1 cellular context compared by ENCODE assay signal in the genomic region with DNA sequence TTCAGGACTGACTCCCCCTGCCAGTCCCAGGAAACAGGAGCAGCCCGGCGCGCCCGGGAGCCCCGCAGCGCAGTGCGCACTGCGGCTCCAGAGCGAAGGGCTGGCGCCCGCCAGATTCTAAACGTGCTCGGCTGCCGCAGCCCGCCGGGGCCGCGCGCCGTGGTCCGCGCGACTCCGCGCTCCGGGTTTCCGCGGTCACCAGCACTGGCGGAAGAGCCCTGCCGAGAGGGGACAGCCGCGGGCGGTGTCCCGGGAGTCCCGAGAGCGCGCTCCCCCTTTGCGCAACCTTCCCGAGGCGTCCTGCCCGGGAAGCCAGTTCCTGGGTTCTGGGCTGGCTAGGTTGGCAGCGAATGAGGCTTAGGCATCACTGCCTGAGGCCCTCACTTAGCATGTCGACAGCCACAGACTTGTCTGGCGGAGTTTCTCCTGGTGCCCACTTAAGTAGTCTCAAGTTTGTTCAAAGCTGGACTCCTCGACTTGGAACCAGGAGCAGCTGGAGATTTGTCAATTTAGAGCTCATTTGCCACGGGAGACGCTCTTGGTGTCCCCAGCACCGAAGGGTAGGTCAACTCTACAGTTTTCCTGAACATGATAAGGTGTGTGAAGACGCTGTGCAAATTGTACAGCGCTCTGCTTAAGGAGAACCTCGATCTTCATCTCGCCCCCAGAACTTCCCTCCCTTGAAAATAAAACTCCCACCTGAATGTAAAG.
TF ChIP-seq lines count a peak whose summit lies in the region.

No MANE protein-coding gene starts in this region.

TF ChIP-seq in H1, 55 proteins besides CTCF, POLR2A, EP300 and RAD21:
- TF ChIP-seq SP2 (IDR thresholded peaks at IDR 0.05; ENCODE audit: low read length) (no peak), EGR1 (IDR thresholded peaks at IDR 0.05; ENCODE audit: borderline replicate concordance, low read depth, low read length) (peak; percentile 62; the same call in 1 of the 2 replicates), CREB1 (IDR thresholded peaks at IDR 0.05) (no peak), TEAD4 (IDR thresholded peaks at IDR 0.05; ENCODE audit: low read depth, low read length) (0 out of 2 replicates have a peak, but pooled peaks have one; percentile 3), SIX5 (IDR thresholded peaks at IDR 0.05; ENCODE audit: low read depth, low read length) (no peak), E2F6 (IDR thresholded peaks at IDR 0.05) (peak; percentile 82), ASH2L (IDR thresholded peaks at IDR 0.05; ENCODE audit: low read length) (peak; percentile 79), TAF7 (optimal IDR thresholded peaks at IDR 0.05; ENCODE audit: borderline replicate concordance, low read depth, low read length) (peak; percentile 75), RBBP5 (IDR thresholded peaks at IDR 0.05; ENCODE audit: borderline replicate concordance, low read depth, low read length) (peak; percentile 81; the same call in 1 of the 2 replicates), YY1 (IDR thresholded peaks at IDR 0.05; ENCODE audit: low read depth, low read length) (peak; percentile 71; the same call in 1 of the 2 replicates), ATF3 (IDR thresholded peaks at IDR 0.05; ENCODE audit: insufficient read depth, low read depth, low read length) (no peak), MAFK (IDR thresholded peaks at IDR 0.05; ENCODE audit: low read depth, low read length) (no peak), CTBP2 (IDR thresholded peaks at IDR 0.05; ENCODE audit: borderline replicate concordance, insufficient read depth, insufficient read length, low read length) (peak; percentile 30), TAF1 (IDR thresholded peaks at IDR 0.05; ENCODE audit: low read depth, low read length) (peak; percentile 70), BACH1 (IDR thresholded peaks at IDR 0.05; ENCODE audit: low read length) (peak; percentile 28; the same call in 1 of the 2 replicates), CBX5 (IDR thresholded peaks at IDR 0.05; ENCODE audit: low read depth, low read length) (no peak), TBP (IDR thresholded peaks at IDR 0.05; ENCODE audit: low read depth, low read length) (peak; percentile 48; the same call in 1 of the 2 replicates), POU5F1 (IDR thresholded peaks at IDR 0.05; ENCODE audit: low read depth, low read length) (0 out of 2 replicates have a peak, but pooled peaks have one; percentile 25), KDM1A (IDR thresholded peaks at IDR 0.05; ENCODE audit: borderline replicate concordance, low read length) (no peak), CHD2 (IDR thresholded peaks at IDR 0.05; ENCODE audit: low read length) (peak; percentile 57; the same call in 1 of the 2 replicates), SP1 (IDR thresholded peaks at IDR 0.05; ENCODE audit: low read depth, low read length) (peak; percentile 91), FOSL1 (IDR thresholded peaks at IDR 0.05; ENCODE audit: insufficient read depth, low read depth, low read length) (no peak), GTF2F1 (IDR thresholded peaks at IDR 0.05; ENCODE audit: borderline replicate concordance, low read depth, low read length) (no peak), EZH2 (IDR thresholded peaks at IDR 0.05; ENCODE audit: low read depth, low read length, severe bottlenecking) (no peak), CHD1 (IDR thresholded peaks at IDR 0.05; ENCODE audit: low read depth, low read length) (no peak), SAP30 (IDR thresholded peaks at IDR 0.05; ENCODE audit: insufficient read depth, insufficient replicate concordance, low read length) (no peak), CEBPB (IDR thresholded peaks at IDR 0.05; ENCODE audit: low read depth, low read length) (peak; percentile 86), SIN3A (conservative IDR thresholded peaks at IDR 0.05 in 1 of 2, IDR thresholded peaks at IDR 0.05 in 1 of 2; ENCODE audit: low read depth in 1 of 2, low read length in 2 of 2) (peak in 1 of 2 experiments; percentile 2; a peak in 1 of 4 replicates), KDM4A (IDR thresholded peaks at IDR 0.05; ENCODE audit: low read depth, low read length, severe bottlenecking) (peak; percentile 27), HDAC2 (IDR thresholded peaks at IDR 0.05; ENCODE audit: borderline replicate concordance in 1 of 2, low read depth in 2 of 2, low read length in 2 of 2) (peak; percentile 66 to 77; a peak in 1 of 4 replicates)
- TF ChIP-seq, protein P1, sequence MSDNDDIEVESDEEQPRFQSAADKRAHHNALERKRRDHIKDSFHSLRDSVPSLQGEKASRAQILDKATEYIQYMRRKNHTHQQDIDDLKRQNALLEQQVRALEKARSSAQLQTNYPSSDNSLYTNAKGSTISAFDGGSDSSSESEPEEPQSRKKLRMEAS (IDR thresholded peaks at IDR 0.05) = peak; percentile 83
- TF ChIP-seq, protein P2, sequence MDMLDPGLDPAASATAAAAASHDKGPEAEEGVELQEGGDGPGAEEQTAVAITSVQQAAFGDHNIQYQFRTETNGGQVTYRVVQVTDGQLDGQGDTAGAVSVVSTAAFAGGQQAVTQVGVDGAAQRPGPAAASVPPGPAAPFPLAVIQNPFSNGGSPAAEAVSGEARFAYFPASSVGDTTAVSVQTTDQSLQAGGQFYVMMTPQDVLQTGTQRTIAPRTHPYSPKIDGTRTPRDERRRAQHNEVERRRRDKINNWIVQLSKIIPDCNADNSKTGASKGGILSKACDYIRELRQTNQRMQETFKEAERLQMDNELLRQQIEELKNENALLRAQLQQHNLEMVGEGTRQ (IDR thresholded peaks at IDR 0.05; ENCODE audit: low read length) = no peak
- TF ChIP-seq, protein P3, sequence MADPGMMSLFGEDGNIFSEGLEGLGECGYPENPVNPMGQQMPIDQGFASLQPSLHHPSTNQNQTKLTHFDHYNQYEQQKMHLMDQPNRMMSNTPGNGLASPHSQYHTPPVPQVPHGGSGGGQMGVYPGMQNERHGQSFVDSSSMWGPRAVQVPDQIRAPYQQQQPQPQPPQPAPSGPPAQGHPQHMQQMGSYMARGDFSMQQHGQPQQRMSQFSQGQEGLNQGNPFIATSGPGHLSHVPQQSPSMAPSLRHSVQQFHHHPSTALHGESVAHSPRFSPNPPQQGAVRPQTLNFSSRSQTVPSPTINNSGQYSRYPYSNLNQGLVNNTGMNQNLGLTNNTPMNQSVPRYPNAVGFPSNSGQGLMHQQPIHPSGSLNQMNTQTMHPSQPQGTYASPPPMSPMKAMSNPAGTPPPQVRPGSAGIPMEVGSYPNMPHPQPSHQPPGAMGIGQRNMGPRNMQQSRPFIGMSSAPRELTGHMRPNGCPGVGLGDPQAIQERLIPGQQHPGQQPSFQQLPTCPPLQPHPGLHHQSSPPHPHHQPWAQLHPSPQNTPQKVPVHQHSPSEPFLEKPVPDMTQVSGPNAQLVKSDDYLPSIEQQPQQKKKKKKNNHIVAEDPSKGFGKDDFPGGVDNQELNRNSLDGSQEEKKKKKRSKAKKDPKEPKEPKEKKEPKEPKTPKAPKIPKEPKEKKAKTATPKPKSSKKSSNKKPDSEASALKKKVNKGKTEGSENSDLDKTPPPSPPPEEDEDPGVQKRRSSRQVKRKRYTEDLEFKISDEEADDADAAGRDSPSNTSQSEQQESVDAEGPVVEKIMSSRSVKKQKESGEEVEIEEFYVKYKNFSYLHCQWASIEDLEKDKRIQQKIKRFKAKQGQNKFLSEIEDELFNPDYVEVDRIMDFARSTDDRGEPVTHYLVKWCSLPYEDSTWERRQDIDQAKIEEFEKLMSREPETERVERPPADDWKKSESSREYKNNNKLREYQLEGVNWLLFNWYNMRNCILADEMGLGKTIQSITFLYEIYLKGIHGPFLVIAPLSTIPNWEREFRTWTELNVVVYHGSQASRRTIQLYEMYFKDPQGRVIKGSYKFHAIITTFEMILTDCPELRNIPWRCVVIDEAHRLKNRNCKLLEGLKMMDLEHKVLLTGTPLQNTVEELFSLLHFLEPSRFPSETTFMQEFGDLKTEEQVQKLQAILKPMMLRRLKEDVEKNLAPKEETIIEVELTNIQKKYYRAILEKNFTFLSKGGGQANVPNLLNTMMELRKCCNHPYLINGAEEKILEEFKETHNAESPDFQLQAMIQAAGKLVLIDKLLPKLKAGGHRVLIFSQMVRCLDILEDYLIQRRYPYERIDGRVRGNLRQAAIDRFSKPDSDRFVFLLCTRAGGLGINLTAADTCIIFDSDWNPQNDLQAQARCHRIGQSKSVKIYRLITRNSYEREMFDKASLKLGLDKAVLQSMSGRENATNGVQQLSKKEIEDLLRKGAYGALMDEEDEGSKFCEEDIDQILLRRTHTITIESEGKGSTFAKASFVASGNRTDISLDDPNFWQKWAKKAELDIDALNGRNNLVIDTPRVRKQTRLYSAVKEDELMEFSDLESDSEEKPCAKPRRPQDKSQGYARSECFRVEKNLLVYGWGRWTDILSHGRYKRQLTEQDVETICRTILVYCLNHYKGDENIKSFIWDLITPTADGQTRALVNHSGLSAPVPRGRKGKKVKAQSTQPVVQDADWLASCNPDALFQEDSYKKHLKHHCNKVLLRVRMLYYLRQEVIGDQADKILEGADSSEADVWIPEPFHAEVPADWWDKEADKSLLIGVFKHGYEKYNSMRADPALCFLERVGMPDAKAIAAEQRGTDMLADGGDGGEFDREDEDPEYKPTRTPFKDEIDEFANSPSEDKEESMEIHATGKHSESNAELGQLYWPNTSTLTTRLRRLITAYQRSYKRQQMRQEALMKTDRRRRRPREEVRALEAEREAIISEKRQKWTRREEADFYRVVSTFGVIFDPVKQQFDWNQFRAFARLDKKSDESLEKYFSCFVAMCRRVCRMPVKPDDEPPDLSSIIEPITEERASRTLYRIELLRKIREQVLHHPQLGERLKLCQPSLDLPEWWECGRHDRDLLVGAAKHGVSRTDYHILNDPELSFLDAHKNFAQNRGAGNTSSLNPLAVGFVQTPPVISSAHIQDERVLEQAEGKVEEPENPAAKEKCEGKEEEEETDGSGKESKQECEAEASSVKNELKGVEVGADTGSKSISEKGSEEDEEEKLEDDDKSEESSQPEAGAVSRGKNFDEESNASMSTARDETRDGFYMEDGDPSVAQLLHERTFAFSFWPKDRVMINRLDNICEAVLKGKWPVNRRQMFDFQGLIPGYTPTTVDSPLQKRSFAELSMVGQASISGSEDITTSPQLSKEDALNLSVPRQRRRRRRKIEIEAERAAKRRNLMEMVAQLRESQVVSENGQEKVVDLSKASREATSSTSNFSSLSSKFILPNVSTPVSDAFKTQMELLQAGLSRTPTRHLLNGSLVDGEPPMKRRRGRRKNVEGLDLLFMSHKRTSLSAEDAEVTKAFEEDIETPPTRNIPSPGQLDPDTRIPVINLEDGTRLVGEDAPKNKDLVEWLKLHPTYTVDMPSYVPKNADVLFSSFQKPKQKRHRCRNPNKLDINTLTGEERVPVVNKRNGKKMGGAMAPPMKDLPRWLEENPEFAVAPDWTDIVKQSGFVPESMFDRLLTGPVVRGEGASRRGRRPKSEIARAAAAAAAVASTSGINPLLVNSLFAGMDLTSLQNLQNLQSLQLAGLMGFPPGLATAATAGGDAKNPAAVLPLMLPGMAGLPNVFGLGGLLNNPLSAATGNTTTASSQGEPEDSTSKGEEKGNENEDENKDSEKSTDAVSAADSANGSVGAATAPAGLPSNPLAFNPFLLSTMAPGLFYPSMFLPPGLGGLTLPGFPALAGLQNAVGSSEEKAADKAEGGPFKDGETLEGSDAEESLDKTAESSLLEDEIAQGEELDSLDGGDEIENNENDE (IDR thresholded peaks at IDR 0.05; ENCODE audit: insufficient replicate concordance, low read length) = no peak
- TF ChIP-seq, protein P4, sequence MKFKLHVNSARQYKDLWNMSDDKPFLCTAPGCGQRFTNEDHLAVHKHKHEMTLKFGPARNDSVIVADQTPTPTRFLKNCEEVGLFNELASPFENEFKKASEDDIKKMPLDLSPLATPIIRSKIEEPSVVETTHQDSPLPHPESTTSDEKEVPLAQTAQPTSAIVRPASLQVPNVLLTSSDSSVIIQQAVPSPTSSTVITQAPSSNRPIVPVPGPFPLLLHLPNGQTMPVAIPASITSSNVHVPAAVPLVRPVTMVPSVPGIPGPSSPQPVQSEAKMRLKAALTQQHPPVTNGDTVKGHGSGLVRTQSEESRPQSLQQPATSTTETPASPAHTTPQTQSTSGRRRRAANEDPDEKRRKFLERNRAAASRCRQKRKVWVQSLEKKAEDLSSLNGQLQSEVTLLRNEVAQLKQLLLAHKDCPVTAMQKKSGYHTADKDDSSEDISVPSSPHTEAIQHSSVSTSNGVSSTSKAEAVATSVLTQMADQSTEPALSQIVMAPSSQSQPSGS (IDR thresholded peaks at IDR 0.05; ENCODE audit: low read length) = no peak
